Comparison of ENCODE assay signal across 13 cellular contexts in genomic region chr6:42103218-42103617, GRCh38. TPM values are rescaled to one million over a fixed set of nuclear protein-coding genes. Genes with fewer than 3 reads are reported as not detected.
A peak's percentile ranks its signal among the peaks of the same experiment; 100 is the strongest.
DNase-seq lines count a peak whose midpoint lies in the region; ATAC-seq and TF ChIP-seq lines count a peak whose summit lies in the region.
"Had no signal": no experiment of that assay in that cellular context is flagged by ENCODE, and none has a peak within 500 bp of the region (broad histone marks: within the 10 kb centered on the region; RNA-seq: fewer than 3 reads in every experiment).

No MANE protein-coding gene starts in this region.

- no peak for ATAC-seq in GM23338
- no peak for ATAC-seq in central memory CD8-positive, alpha-beta T cell (replicated peaks; ENCODE audit: extremely low read depth, poor library complexity, severe bottlenecking)
- no peak for ATAC-seq in natural killer cell treated with Interleukin-12 subunit alpha and Interleukin-12 subunit beta and Interleukin-15 and Interleukin-18, amount 100 ng/mL, for 72 hours
- no peak for ATAC-seq in HG03025 (IDR thresholded peaks at IDR 0.05; ENCODE audit: low FRiP score, unreplicated experiment)
- ATAC-seq in Right ventricle myocardium inferior = no peak
- no peak for ATAC-seq in HG02678 (IDR thresholded peaks at IDR 0.05; ENCODE audit: unreplicated experiment)

- H3K4me1 Mint-ChIP-seq in GM23338 = peaks cover 29% of the 10 kb centered on the region
- H3K4me1 Mint-ChIP-seq in central memory CD8-positive, alpha-beta T cell = peaks cover 7% of the 10 kb centered on the region
- H3K4me1 Mint-ChIP-seq in natural killer cell treated with Interleukin-12 subunit alpha and Interleukin-12 subunit beta and Interleukin-15 and Interleukin-18, amount 100 ng/mL, for 72 hours (ENCODE audit: low read depth in 2 of 2) = peaks cover 20 to 32% of the 10 kb centered on the region in 2 donors

- DNase-seq in GM23338 (ENCODE audit: low spot score) (no peak), Right ventricle myocardium inferior (ENCODE audit: missing footprints) (no peak)
- no peak for DNase-seq in central memory CD8-positive, alpha-beta T cell (ENCODE audit: low spot score in 2 of 2)
- DNase-seq in natural killer cell treated with Interleukin-12 subunit alpha and Interleukin-12 subunit beta and Interleukin-15 and Interleukin-18, amount 100 ng/mL, for 72 hours (ENCODE audit: low spot score) = no peak
- DNase-seq in central memory CD4-positive, alpha-beta T cell = no peak
- DNase-seq: midbrain, NCI-H1930, NCI-H82 had no signal

- H4K20me1 ChIP-seq in BLaER1 treated with 17β-estradiol and CSF1 and Interleukin-3, amounts not matched to agents 10 nM and 100 nM = peaks cover 0 to 8% (median 0%) of the 10 kb centered on the region in 11 experiments; a peak in 1 of 22 replicates
- peaks cover 12% of the 10 kb centered on the region for H4K20me1 ChIP-seq in GM23338 (replicated peaks; ENCODE audit: insufficient read depth)

- peaks cover 27 to 38% (median 34%) of the 10 kb centered on the region in 11 experiments for H3K27me3 ChIP-seq in BLaER1 treated with 17β-estradiol and CSF1 and Interleukin-3, amounts not matched to agents 10 nM and 100 nM
- H3K27me3 ChIP-seq in GM23338 (ENCODE audit: insufficient read depth) = peaks cover 25% of the 10 kb centered on the region

- H3K27ac Mint-ChIP-seq in GM23338 = no peak overlapping the region
- H3K27ac Mint-ChIP-seq in central memory CD8-positive, alpha-beta T cell (ENCODE audit: low read depth) = no peak overlapping the region
- peak overlapping the region; percentile 73 to 80 for H3K27ac Mint-ChIP-seq in natural killer cell treated with Interleukin-12 subunit alpha and Interleukin-12 subunit beta and Interleukin-15 and Interleukin-18, amount 100 ng/mL, for 72 hours
- H3K27ac Mint-ChIP-seq: dendritic cell treated with granulocyte-macrophage colony-stimulating factor and Interleukin-4, amounts not matched to agents 40 ng/mL and 50 ng/mL, for 4 days had no signal

- no peak for TF ChIP-seq CTCF in GM23338 (conservative IDR thresholded peaks at IDR 0.05; ENCODE audit: low read depth in 2 of 2)

- peak overlapping the region in 6 of 11 experiments; percentile 87 to 98 (median 94); a peak in 9 of 22 replicates for H3K4me2 ChIP-seq in BLaER1 treated with 17β-estradiol and CSF1 and Interleukin-3, amounts not matched to agents 10 nM and 100 nM
- peak overlapping the region; percentile 86 for H3K4me2 ChIP-seq in GM23338

- H3F3A ChIP-seq in GM23338 (replicated peaks; ENCODE audit: low read depth) = peaks cover 37% of the 10 kb centered on the region

- no peak overlapping the region for H3K9ac ChIP-seq in BLaER1 treated with 17β-estradiol and CSF1 and Interleukin-3, amounts not matched to agents 10 nM and 100 nM
- H3K9ac ChIP-seq: KMS-11 had no signal

- peaks cover 27% of the 10 kb centered on the region for H3K27me3 Mint-ChIP-seq in GM23338 (ENCODE audit: insufficient read depth, low read depth, poor library complexity)
- H3K27me3 Mint-ChIP-seq in central memory CD8-positive, alpha-beta T cell = peaks cover 7% of the 10 kb centered on the region
- peaks cover 0 to 3% of the 10 kb centered on the region in 2 donors for H3K27me3 Mint-ChIP-seq in natural killer cell treated with Interleukin-12 subunit alpha and Interleukin-12 subunit beta and Interleukin-15 and Interleukin-18, amount 100 ng/mL, for 72 hours

- no peak overlapping the region for H3K27ac ChIP-seq in BLaER1 treated with 17β-estradiol and CSF1 and Interleukin-3, amounts not matched to agents 10 nM and 100 nM
- H3K27ac ChIP-seq in GM23338 (ENCODE audit: low read depth) = no peak overlapping the region
- H3K27ac ChIP-seq: KMS-11 had no signal

- peaks cover 13 to 41% (median 17%) of the 10 kb centered on the region in 10 experiments; a peak in 17 of 20 replicates for H3K4me1 ChIP-seq in BLaER1 treated with 17β-estradiol and CSF1 and Interleukin-3, amounts not matched to agents 10 nM and 100 nM
- H3K4me1 ChIP-seq in GM23338 (ENCODE audit: insufficient read depth) = peaks cover 16% of the 10 kb centered on the region; the same call in 1 of the 2 replicates

- H3K36me3 Mint-ChIP-seq in GM23338 (ENCODE audit: low read depth) = peaks cover 39% of the 10 kb centered on the region
- H3K36me3 Mint-ChIP-seq in central memory CD8-positive, alpha-beta T cell (ENCODE audit: insufficient read depth) = peaks cover 2% of the 10 kb centered on the region
- H3K36me3 Mint-ChIP-seq in natural killer cell treated with Interleukin-12 subunit alpha and Interleukin-12 subunit beta and Interleukin-15 and Interleukin-18, amount 100 ng/mL, for 72 hours = no peaks in the 10 kb centered on the region

- no peak overlapping the region for H3K4me3 ChIP-seq in BLaER1 treated with 17β-estradiol and CSF1 and Interleukin-3, amounts not matched to agents 10 nM and 100 nM
- no peak overlapping the region; the same call in 1 of the 2 replicates for H3K4me3 ChIP-seq in GM23338

- no peak overlapping the region for H3K4me3 Mint-ChIP-seq in GM23338
- peak overlapping the region; percentile 67 for H3K4me3 Mint-ChIP-seq in central memory CD8-positive, alpha-beta T cell
- H3K4me3 Mint-ChIP-seq in natural killer cell treated with Interleukin-12 subunit alpha and Interleukin-12 subunit beta and Interleukin-15 and Interleukin-18, amount 100 ng/mL, for 72 hours = peak overlapping the region; percentile 78

- no peak overlapping the region for H2AFZ ChIP-seq in GM23338

- H3K36me3 ChIP-seq in BLaER1 treated with 17β-estradiol and CSF1 and Interleukin-3, amounts not matched to agents 10 nM and 100 nM = no peaks in the 10 kb centered on the region
- peaks cover 3% of the 10 kb centered on the region; the same call in 1 of the 2 replicates for H3K36me3 ChIP-seq in GM23338 (ENCODE audit: insufficient read depth)

- H3K9me3 Mint-ChIP-seq in GM23338 = no peaks in the 10 kb centered on the region
- no peaks in the 10 kb centered on the region for H3K9me3 Mint-ChIP-seq in central memory CD8-positive, alpha-beta T cell
- no peaks in the 10 kb centered on the region for H3K9me3 Mint-ChIP-seq in natural killer cell treated with Interleukin-12 subunit alpha and Interleukin-12 subunit beta and Interleukin-15 and Interleukin-18, amount 100 ng/mL, for 72 hours
- H3K9me3 Mint-ChIP-seq: dendritic cell treated with granulocyte-macrophage colony-stimulating factor and Interleukin-4, amounts not matched to agents 40 ng/mL and 50 ng/mL, for 4 days had no signal

- intact Hi-C loops in Right ventricle myocardium inferior (cut with DNase I) = loop anchor here (5.0 kb wide), 1 partner anchor 36 kb away; no protein-coding TSS in a partner anchor

- no peaks in the 10 kb centered on the region for H3K79me2 ChIP-seq in GM23338 (replicated peaks; ENCODE audit: insufficient read depth)

- H3K9me3 ChIP-seq in BLaER1 treated with 17β-estradiol and CSF1 and Interleukin-3, amounts not matched to agents 10 nM and 100 nM (replicated peaks in 1 of 11) = no peaks in the 10 kb centered on the region

- no peaks in the 10 kb centered on the region for H3K9me2 ChIP-seq in GM23338 (ENCODE audit: insufficient read depth)

TF ChIP-seq in GM23338, 12 proteins besides CTCF, POLR2A, EP300 and RAD21 (continues in another document):
- TF ChIP-seq EZH2phosphoT487 (IDR thresholded peaks at IDR 0.05; ENCODE audit: unreplicated experiment) = no peak
- TF ChIP-seq ETS1 (IDR thresholded peaks at IDR 0.05) = no peak
- TF ChIP-seq ZNF114 (CRISPR knock-in tag; IDR thresholded peaks at IDR 0.05) = no peak
- no peak for TF ChIP-seq ZNF331 (CRISPR knock-in tag; IDR thresholded peaks at IDR 0.05; ENCODE audit: low read depth)

RNA-seq across cellular contexts. Expression of gene C6orf132, which starts 39.2 kb away (rescaled TPM):
- 40.9 and 48.3 TPM in 2 replicates for total RNA-seq in GM23338 (2014; rRNA removed; shearing (Covaris generic))
- 22.2 and 24.3 TPM in 2 replicates for polyA plus RNA-seq in GM23338 (2016; fragmentation: Nextera tagmentation; extraction: Ambion mirVana)
- under 1 TPM; 0.17 to 0.42 TPM for total RNA-seq in natural killer cell treated with Interleukin-12 subunit alpha and Interleukin-12 subunit beta and Interleukin-15 and Interleukin-18, amount 100 ng/mL, for 72 hours
- total RNA-seq in Right ventricle myocardium inferior = 2.0 TPM

RNA-seq across cellular contexts. Expression of gene TAF8, which starts 52.9 kb away (rescaled TPM):
- total RNA-seq in GM23338 (2014; rRNA removed; shearing (Covaris generic)) = 26.5 and 30.6 TPM in 2 replicates
- polyA plus RNA-seq in GM23338 (2016; fragmentation: Nextera tagmentation; extraction: Ambion mirVana) = 18.7 and 19.1 TPM in 2 replicates
- 10 to 100 TPM; 38.7 to 44.1 TPM for total RNA-seq in natural killer cell treated with Interleukin-12 subunit alpha and Interleukin-12 subunit beta and Interleukin-15 and Interleukin-18, amount 100 ng/mL, for 72 hours
- total RNA-seq in Right ventricle myocardium inferior = 31.5 TPM

Comparison
In these comparisons a context has a peak if more than half of its experiments do, and no peak if none do; other contexts are left out.
1. H3K27ac Mint-ChIP-seq: peak in natural killer cell treated with Interleukin-12 subunit alpha and Interleukin-12 subunit beta and Interleukin-15 and Interleukin-18, amount 100 ng/mL, for 72 hours (2 of 2); none in GM23338 (single experiment) and central memory CD8-positive, alpha-beta T cell (single experiment).
2. RNA of gene C6orf132, which starts 39.2 kb away (total RNA-seq): 40.9 to 48.3 TPM in GM23338; 2.0 TPM in Right ventricle myocardium inferior (single experiment) and 0.17 to 0.42 TPM in natural killer cell treated with Interleukin-12 subunit alpha and Interleukin-12 subunit beta and Interleukin-15 and Interleukin-18, amount 100 ng/mL, for 72 hours; every median in the first group is over 10 times any median in the second.